ENCODE assay signal across 14 cellular contexts in genomic region chr2:145748927-145749326, GRCh38.
DNase-seq lines count a peak whose midpoint lies in the region; ATAC-seq and TF ChIP-seq lines count a peak whose summit lies in the region.
"Had no signal": no experiment of that assay in that cellular context is flagged by ENCODE, and none has a peak within 500 bp of the region (broad histone marks: within the 10 kb centered on the region; RNA-seq: fewer than 3 reads in every experiment).

No MANE protein-coding gene starts in this region.

- intact Hi-C loops in OCI-LY7 (cut with micrococcal nuclease; ENCODE audit: unreplicated experiment), result no loop called here

- BruUV-seq in OCI-LY7 (replicated peaks; lab: Mats Ljungman, UMichigan), result no TSS peak

- no peaks in the 10 kb centered on the region for H3K36me3 ChIP-seq in OCI-LY7 (ENCODE audit: insufficient read depth, low read length)
- H3K36me3 ChIP-seq: left lung had no signal

- DNase-seq in OCI-LY7 (ENCODE audit: low spot score), result no peak
- no peak for DNase-seq in stimulated activated naive CD4-positive, alpha-beta T cell treated with Interleukin-2 at 50 U/mL for 16 hours (lab: John Stamatoyannopoulos, UW)
- DNase-seq in activated naive CD4-positive, alpha-beta T cell (lab: John Stamatoyannopoulos, UW), result no peak
- DNase-seq in islet precursor cell, result no peak
- DNase-seq: activated T-cell treated with anti-CD3 and anti-CD28 coated beads, Interleukin-2, amount 50 U/mL, for 4 hours; CD4-positive, alpha-beta T cell; left lung; NCI-H1694; PC-3; stimulated activated CD4-positive, alpha-beta T cell treated with anti-CD3 and anti-CD28 coated beads, Interleukin-2, amount 100 ng/mL, for 48 hours had no signal

- 0 out of 2 replicates have a peak overlapping the region, but pooled peaks have one; percentile 20 for H2AFZ ChIP-seq in OCI-LY7 (ENCODE audit: low read length)

- POLR2A ChIA-PET in OCI-LY7 (lab: Charles Lee), result interaction anchor here (0.7 to 1.1 kb wide), 3 partner anchors 592 to 1998 kb away, joined by 3 to 5 read pairs (median 3); no protein-coding TSS in a partner anchor

- H3K4me3 ChIP-seq in OCI-LY7 (ENCODE audit: low read depth, low read length, poor library complexity, severe bottlenecking), result no peak overlapping the region
- H3K4me3 ChIP-seq: left lung had no signal

- H4K20me1 ChIP-seq in OCI-LY7 (ENCODE audit: insufficient read depth, low read length), result no peaks in the 10 kb centered on the region

- no peak for TF ChIP-seq CTCF in OCI-LY7 (conservative IDR thresholded peaks at IDR 0.05; ENCODE audit: low read length)

- no peaks in the 10 kb centered on the region for H3K9me3 ChIP-seq in OCI-LY7 (ENCODE audit: low read length)
- H3K9me3 ChIP-seq: left lung had no signal

- H3K4me1 ChIP-seq in OCI-LY7 (ENCODE audit: insufficient read depth, low read length, poor library complexity, severe bottlenecking), result peaks cover 34% of the 10 kb centered on the region

- H3K79me2 ChIP-seq in OCI-LY7 (ENCODE audit: insufficient read depth, low read depth, low read length), result no peaks in the 10 kb centered on the region

- CTCF ChIA-PET in OCI-LY7 (lab: Charles Lee; ENCODE audit: unreplicated experiment), result no interaction called here

- no peak overlapping the region for H3K4me2 ChIP-seq in OCI-LY7 (ENCODE audit: low read length)

- H3K9me2 ChIP-seq in OCI-LY7 (ENCODE audit: insufficient read depth, low read length), result no peaks in the 10 kb centered on the region

- peak; percentile 61 for ATAC-seq in GM18517 (IDR thresholded peaks at IDR 0.05; ENCODE audit: unreplicated experiment)
- ATAC-seq in GM21367 (IDR thresholded peaks at IDR 0.05; ENCODE audit: unreplicated experiment), result peak; percentile 52
- ATAC-seq in HG02981 (IDR thresholded peaks at IDR 0.05; ENCODE audit: unreplicated experiment), result peak; percentile 42
- no peak for ATAC-seq in GM19397 (IDR thresholded peaks at IDR 0.05; ENCODE audit: unreplicated experiment)
- ATAC-seq: activated T-cell treated with anti-CD3 and anti-CD28 coated beads, Interleukin-2, amount 50 U/mL, for 4 hours; left lung; PC-3 had no signal

- no peak overlapping the region for H3K27ac ChIP-seq in OCI-LY7 (ENCODE audit: low read depth, low read length, poor library complexity, severe bottlenecking)
